8 cellular contexts compared by ENCODE assay signal in the genomic region with DNA sequence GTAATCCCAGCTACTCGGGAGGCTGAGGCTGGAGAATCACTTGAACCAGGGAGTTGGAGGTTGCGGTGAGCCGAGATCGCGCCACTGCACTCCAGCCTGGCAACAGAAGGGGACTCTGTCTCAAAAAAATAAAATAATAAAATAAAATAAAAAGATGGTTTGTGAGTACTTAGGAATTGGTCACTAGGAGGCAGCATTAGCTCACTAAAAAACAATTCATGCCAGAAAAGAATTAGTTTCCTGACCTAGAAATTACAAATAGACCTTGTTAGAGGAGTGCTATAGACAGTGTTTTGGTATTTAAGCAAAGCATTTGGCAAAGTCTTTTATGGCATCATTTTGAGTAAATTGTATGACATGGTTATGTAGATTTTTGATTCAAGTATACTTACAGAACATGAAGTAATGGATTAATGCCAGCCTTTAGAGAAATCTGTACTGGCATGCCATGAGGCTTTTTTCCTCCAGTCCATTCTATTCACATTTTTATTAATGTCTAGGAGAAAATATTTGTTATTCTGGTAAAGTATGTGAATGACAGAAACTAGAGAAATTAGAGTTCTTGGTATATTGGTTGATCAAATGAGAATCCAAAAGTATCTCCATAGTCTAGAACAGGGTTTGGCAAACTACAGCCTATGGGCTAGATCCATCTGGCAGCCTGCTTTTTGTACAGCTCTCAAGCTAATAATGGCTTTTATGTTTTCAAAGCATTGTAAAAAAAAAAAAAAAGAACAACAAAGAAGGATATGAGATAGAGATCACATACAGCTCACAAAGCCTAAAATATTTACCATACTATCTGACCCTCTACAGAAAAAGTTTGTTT.
A peak's percentile ranks its signal among the peaks of the same experiment; 100 is the strongest.
DNase-seq lines count a peak whose midpoint lies in the region; ATAC-seq and TF ChIP-seq lines count a peak whose summit lies in the region.

No MANE protein-coding gene starts in this region.

- no peak overlapping the region for H2AFZ ChIP-seq in SK-N-SH (ENCODE audit: low read depth)

- no peak for ATAC-seq in HG02938 (IDR thresholded peaks at IDR 0.05; ENCODE audit: unreplicated experiment)

- peaks cover 0 to 8% of the 10 kb centered on the region in 2 experiments; a peak in 2 of 4 replicates for H3K4me1 ChIP-seq in SK-N-SH (ENCODE audit: control insufficient read depth in 1 of 2, insufficient read depth in 2 of 2, low read depth in 1 of 2, low read length in 1 of 2)

- TF ChIP-seq RAD21 in SK-N-SH (IDR thresholded peaks at IDR 0.05; ENCODE audit: low read length) = peak; percentile 61

- TF ChIP-seq CTCF in SK-N-SH (IDR thresholded peaks at IDR 0.05) = peak; percentile 65

- DNase-seq in A172 (ENCODE audit: low spot score) = peak; percentile 8
- peak; percentile 13 for DNase-seq in H4 (ENCODE audit: low spot score)
- no peak for DNase-seq in SK-N-SH
- DNase-seq in foreskin melanocyte = peak; percentile 42
- no peak for DNase-seq in stimulated activated CD4-positive, alpha-beta T cell treated with anti-CD3 and anti-CD28 coated beads, Interleukin-1b, Interleukin-23, amount 100 ng/mL, for 48 hours
- DNase-seq in effector CD8-positive, alpha-beta T cell (lab: John Stamatoyannopoulos, UW) = no peak
- no peak for DNase-seq in NCI-H345 treated with DMSO at 0.1 percent for 48 hours (lab: John Stamatoyannopoulos, UW; ENCODE audit: unreplicated experiment)

- POLR2A ChIA-PET in SK-N-SH (lab: Yijun Ruan, JAX) = no interaction called here

- 47% methylated on average over 5 of the region's 5 CpGs for WGBS in SK-N-SH (ENCODE audit: low lambda C conversion rate)

- CTCF ChIA-PET in SK-N-SH (lab: Yijun Ruan, JAX) = interaction anchor here (0.6 kb wide), 1 partner anchor 466 kb away, joined by 3 read pairs; no protein-coding TSS in a partner anchor

- no peak for TF ChIP-seq EP300 in SK-N-SH (IDR thresholded peaks at IDR 0.05; ENCODE audit: borderline replicate concordance in 1 of 2, low read depth in 1 of 2, low read length in 1 of 2)

- no peak overlapping the region for H3K9ac ChIP-seq in SK-N-SH

- H3K4me3 ChIP-seq in SK-N-SH (ENCODE audit: low read depth in 2 of 2, low read length in 1 of 2) = no peak overlapping the region

- H3K36me3 ChIP-seq in SK-N-SH (replicated peaks in 1 of 2; ENCODE audit: control insufficient read depth in 1 of 2, insufficient read depth in 2 of 2, low read length in 1 of 2) = peaks cover 0 to 3% of the 10 kb centered on the region in 2 experiments

- no peak overlapping the region for H3K4me2 ChIP-seq in SK-N-SH

- H3K9me3 ChIP-seq in SK-N-SH = no peaks in the 10 kb centered on the region

- no peaks in the 10 kb centered on the region for H3K27me3 ChIP-seq in SK-N-SH (ENCODE audit: insufficient read depth)

- H3K27ac ChIP-seq in SK-N-SH (ENCODE audit: low read depth in 2 of 2, low read length in 1 of 2) = peak overlapping the region; percentile 19 to 23; a peak in 1 of 4 replicates

- H3K9me2 ChIP-seq in SK-N-SH = no peaks in the 10 kb centered on the region

- peaks cover 9% of the 10 kb centered on the region for H3F3A ChIP-seq in SK-N-SH (replicated peaks; ENCODE audit: insufficient read depth)

- H3K79me2 ChIP-seq in SK-N-SH (ENCODE audit: insufficient read depth) = no peaks in the 10 kb centered on the region

- H4K20me1 ChIP-seq in SK-N-SH (ENCODE audit: insufficient read depth) = no peaks in the 10 kb centered on the region

TF ChIP-seq in SK-N-SH, 30 proteins besides CTCF, POLR2A, EP300 and RAD21:
- TF ChIP-seq SMC3 (IDR thresholded peaks at IDR 0.05; ENCODE audit: low read depth, low read length) = no peak; the same call in 1 of the 2 replicates
- TF ChIP-seq, protein P1, sequence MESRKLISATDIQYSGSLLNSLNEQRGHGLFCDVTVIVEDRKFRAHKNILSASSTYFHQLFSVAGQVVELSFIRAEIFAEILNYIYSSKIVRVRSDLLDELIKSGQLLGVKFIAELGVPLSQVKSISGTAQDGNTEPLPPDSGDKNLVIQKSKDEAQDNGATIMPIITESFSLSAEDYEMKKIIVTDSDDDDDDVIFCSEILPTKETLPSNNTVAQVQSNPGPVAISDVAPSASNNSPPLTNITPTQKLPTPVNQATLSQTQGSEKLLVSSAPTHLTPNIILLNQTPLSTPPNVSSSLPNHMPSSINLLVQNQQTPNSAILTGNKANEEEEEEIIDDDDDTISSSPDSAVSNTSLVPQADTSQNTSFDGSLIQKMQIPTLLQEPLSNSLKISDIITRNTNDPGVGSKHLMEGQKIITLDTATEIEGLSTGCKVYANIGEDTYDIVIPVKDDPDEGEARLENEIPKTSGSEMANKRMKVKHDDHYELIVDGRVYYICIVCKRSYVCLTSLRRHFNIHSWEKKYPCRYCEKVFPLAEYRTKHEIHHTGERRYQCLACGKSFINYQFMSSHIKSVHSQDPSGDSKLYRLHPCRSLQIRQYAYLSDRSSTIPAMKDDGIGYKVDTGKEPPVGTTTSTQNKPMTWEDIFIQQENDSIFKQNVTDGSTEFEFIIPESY (IDR thresholded peaks at IDR 0.05; ENCODE audit: borderline replicate concordance, low read depth) = no peak
- TF ChIP-seq, protein P2, sequence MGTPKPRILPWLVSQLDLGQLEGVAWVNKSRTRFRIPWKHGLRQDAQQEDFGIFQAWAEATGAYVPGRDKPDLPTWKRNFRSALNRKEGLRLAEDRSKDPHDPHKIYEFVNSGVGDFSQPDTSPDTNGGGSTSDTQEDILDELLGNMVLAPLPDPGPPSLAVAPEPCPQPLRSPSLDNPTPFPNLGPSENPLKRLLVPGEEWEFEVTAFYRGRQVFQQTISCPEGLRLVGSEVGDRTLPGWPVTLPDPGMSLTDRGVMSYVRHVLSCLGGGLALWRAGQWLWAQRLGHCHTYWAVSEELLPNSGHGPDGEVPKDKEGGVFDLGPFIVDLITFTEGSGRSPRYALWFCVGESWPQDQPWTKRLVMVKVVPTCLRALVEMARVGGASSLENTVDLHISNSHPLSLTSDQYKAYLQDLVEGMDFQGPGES (IDR thresholded peaks at IDR 0.05; ENCODE audit: low read depth, low read length) = no peak
- no peak for TF ChIP-seq YY1 (IDR thresholded peaks at IDR 0.05; ENCODE audit: low read depth)
- no peak for TF ChIP-seq POLR2AphosphoS5 (IDR thresholded peaks at IDR 0.05; ENCODE audit: low read depth, low read length)
- no peak for TF ChIP-seq CHD2 (IDR thresholded peaks at IDR 0.05; ENCODE audit: low read length, partially characterized antibody)
- no peak for TF ChIP-seq GATA2 (CRISPR knock-in tag; IDR thresholded peaks at IDR 0.05)
- TF ChIP-seq, protein P3, sequence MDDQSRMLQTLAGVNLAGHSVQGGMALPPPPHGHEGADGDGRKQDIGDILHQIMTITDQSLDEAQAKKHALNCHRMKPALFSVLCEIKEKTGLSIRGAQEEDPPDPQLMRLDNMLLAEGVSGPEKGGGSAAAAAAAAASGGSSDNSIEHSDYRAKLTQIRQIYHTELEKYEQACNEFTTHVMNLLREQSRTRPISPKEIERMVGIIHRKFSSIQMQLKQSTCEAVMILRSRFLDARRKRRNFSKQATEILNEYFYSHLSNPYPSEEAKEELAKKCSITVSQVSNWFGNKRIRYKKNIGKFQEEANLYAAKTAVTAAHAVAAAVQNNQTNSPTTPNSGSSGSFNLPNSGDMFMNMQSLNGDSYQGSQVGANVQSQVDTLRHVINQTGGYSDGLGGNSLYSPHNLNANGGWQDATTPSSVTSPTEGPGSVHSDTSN (IDR thresholded peaks at IDR 0.05) = no peak
- TF ChIP-seq EZH2phosphoT487 (IDR thresholded peaks at IDR 0.05; ENCODE audit: borderline replicate concordance, low read depth) = no peak
- no peak for TF ChIP-seq RXRA (IDR thresholded peaks at IDR 0.05; ENCODE audit: borderline replicate concordance, low read depth)
- TF ChIP-seq, protein P4, sequence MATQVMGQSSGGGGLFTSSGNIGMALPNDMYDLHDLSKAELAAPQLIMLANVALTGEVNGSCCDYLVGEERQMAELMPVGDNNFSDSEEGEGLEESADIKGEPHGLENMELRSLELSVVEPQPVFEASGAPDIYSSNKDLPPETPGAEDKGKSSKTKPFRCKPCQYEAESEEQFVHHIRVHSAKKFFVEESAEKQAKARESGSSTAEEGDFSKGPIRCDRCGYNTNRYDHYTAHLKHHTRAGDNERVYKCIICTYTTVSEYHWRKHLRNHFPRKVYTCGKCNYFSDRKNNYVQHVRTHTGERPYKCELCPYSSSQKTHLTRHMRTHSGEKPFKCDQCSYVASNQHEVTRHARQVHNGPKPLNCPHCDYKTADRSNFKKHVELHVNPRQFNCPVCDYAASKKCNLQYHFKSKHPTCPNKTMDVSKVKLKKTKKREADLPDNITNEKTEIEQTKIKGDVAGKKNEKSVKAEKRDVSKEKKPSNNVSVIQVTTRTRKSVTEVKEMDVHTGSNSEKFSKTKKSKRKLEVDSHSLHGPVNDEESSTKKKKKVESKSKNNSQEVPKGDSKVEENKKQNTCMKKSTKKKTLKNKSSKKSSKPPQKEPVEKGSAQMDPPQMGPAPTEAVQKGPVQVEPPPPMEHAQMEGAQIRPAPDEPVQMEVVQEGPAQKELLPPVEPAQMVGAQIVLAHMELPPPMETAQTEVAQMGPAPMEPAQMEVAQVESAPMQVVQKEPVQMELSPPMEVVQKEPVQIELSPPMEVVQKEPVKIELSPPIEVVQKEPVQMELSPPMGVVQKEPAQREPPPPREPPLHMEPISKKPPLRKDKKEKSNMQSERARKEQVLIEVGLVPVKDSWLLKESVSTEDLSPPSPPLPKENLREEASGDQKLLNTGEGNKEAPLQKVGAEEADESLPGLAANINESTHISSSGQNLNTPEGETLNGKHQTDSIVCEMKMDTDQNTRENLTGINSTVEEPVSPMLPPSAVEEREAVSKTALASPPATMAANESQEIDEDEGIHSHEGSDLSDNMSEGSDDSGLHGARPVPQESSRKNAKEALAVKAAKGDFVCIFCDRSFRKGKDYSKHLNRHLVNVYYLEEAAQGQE (IDR thresholded peaks at IDR 0.05; ENCODE audit: low read depth, low read length) = no peak
- TF ChIP-seq TCF12 (IDR thresholded peaks at IDR 0.05) = no peak
- no peak for TF ChIP-seq TAF1 (IDR thresholded peaks at IDR 0.05; ENCODE audit: borderline replicate concordance, low read depth, low read length)

Comparison
In these comparisons a context has a peak if more than half of its experiments do, and no peak if none do; other contexts are left out.
1. DNase-seq: peak in A172 (single experiment), H4 (single experiment) and foreskin melanocyte (single experiment); none in SK-N-SH (single experiment), stimulated activated CD4-positive, alpha-beta T cell treated with anti-CD3 and anti-CD28 coated beads, Interleukin-1b, Interleukin-23, amount 100 ng/mL, for 48 hours (single experiment), effector CD8-positive, alpha-beta T cell (single experiment) and NCI-H345 treated with DMSO at 0.1 percent for 48 hours (single experiment).